ENCODE assay signal across 1 cellular context in genomic region chr11:298406-299065, GRCh38.
TF ChIP-seq lines count a peak whose summit lies in the region.

No MANE protein-coding gene starts in this region.

TF ChIP-seq in GM23338, 12 proteins besides CTCF, POLR2A, EP300 and RAD21:
- TF ChIP-seq REST (IDR thresholded peaks at IDR 0.05; ENCODE audit: unreplicated experiment) (no peak), ETS1 (IDR thresholded peaks at IDR 0.05) (no peak), CREB1 (CRISPR knock-in tag; IDR thresholded peaks at IDR 0.05; ENCODE audit: low read depth) (no peak), ZNF462 (CRISPR knock-in tag; IDR thresholded peaks at IDR 0.05) (no peak), EZH2phosphoT487 (IDR thresholded peaks at IDR 0.05; ENCODE audit: unreplicated experiment) (no peak), NANOG (IDR thresholded peaks at IDR 0.05; ENCODE audit: borderline replicate concordance) (no peak), POLR2AphosphoS5 (IDR thresholded peaks at IDR 0.05; ENCODE audit: low read depth) (no peak)
TF ChIP-seq in GM23338: peak in this region for 0.
